ENCODE assay signal across 19 cellular contexts in the genomic region with DNA sequence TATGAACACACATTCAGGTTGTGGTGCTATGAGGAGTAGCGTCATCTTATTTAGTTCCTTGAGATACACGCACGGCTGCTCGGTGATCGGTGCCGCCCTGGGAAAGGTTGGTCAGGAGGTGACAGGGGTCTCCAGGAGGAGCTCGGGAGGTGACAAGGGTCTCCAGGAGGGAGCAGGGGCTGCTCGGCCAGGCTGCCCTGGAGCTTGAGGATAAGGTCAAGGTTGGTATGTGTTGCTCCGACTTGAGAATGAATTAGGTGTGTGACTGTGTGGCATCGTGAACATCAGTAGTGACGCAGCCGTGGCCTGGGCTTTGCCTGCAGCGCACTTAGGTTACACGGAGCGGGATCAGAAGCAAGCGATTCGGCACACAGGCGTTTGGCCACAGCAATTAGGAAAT. TPM values are rescaled to one million over a fixed set of nuclear protein-coding genes. Genes with fewer than 3 reads are reported as not detected.
DNase-seq lines count a peak whose midpoint lies in the region; ATAC-seq and TF ChIP-seq lines count a peak whose summit lies in the region.
"Had no signal": no experiment of that assay in that cellular context is flagged by ENCODE, and none has a peak within 500 bp of the region (broad histone marks: within the 10 kb centered on the region; RNA-seq: fewer than 3 reads in every experiment).

No MANE protein-coding gene starts in this region.

- H2AFZ ChIP-seq in HCT116 (ENCODE audit: low read depth, low read length, poor library complexity, severe bottlenecking) = no peak overlapping the region

- ATAC-seq in HCT116 = no peak
- ATAC-seq in activated naive CD8-positive, alpha-beta T cell treated with anti-CD3 and anti-CD28 coated beads, Interleukin-2, amount 50 U/mL, for 24 hours = no peak
- ATAC-seq: activated CD4-positive, CD25-positive, alpha-beta regulatory T cell treated with anti-CD3 and anti-CD28 coated beads, Interleukin-2, amount 50 U/mL, for 24 hours; upper lobe of right lung had no signal

- TF ChIP-seq EP300 in transverse colon (IDR thresholded peaks at IDR 0.05; ENCODE audit: low read depth) = no peak

- H3K27me3 Mint-ChIP-seq in activated naive CD8-positive, alpha-beta T cell = no peaks in the 10 kb centered on the region
- H3K27me3 Mint-ChIP-seq in activated naive CD8-positive, alpha-beta T cell treated with anti-CD3 and anti-CD28 coated beads for 36 hours = no peaks in the 10 kb centered on the region
- peaks cover 2% of the 10 kb centered on the region for H3K27me3 Mint-ChIP-seq in activated naive CD8-positive, alpha-beta T cell treated with anti-CD3 and anti-CD28 coated beads, Interleukin-2, amount 50 U/mL, for 24 hours

- no peaks in the 10 kb centered on the region for H3K9me2 ChIP-seq in HCT116 (ENCODE audit: insufficient read depth)

- H3K79me2 ChIP-seq in HCT116 (ENCODE audit: insufficient read depth, low read length) = no peaks in the 10 kb centered on the region

- no peak overlapping the region for H3K4me2 ChIP-seq in HCT116 (ENCODE audit: low read length)

- RAD21 ChIA-PET in HCT116 (lab: Charles Lee; ENCODE audit: low non-redundant PET in 1 of 2, low total read pairs in 2 of 2, uncharacterized antibody in 2 of 2, unreplicated experiment in 2 of 2) = no interaction called here

- TF ChIP-seq POLR2A in HCT116 (IDR thresholded peaks at IDR 0.05; ENCODE audit: borderline replicate concordance, extremely low read depth, insufficient read depth, insufficient read length) (no peak), transverse colon (IDR thresholded peaks at IDR 0.05) (no peak)

- H3K36me3 ChIP-seq in HCT116 (ENCODE audit: control insufficient read depth in 1 of 2, insufficient read depth in 2 of 2, low read length in 2 of 2) (no peaks in the 10 kb centered on the region), transverse colon (peaks cover 0 to 2% (median 1%) of the 10 kb centered on the region in 4 donors)

- H3K27ac Mint-ChIP-seq in activated naive CD8-positive, alpha-beta T cell = peak overlapping the region; percentile 72
- no peak overlapping the region for H3K27ac Mint-ChIP-seq in activated naive CD8-positive, alpha-beta T cell treated with anti-CD3 and anti-CD28 coated beads for 36 hours
- peak overlapping the region; percentile 20 for H3K27ac Mint-ChIP-seq in activated naive CD8-positive, alpha-beta T cell treated with anti-CD3 and anti-CD28 coated beads, Interleukin-2, amount 50 U/mL, for 24 hours
- H3K27ac Mint-ChIP-seq: dendritic cell treated with granulocyte-macrophage colony-stimulating factor and Interleukin-4, amounts not matched to agents 40 ng/mL and 50 ng/mL, for 4 days had no signal

- H3K4me3 ChIP-seq in HCT116 (replicated peaks in 1 of 2; ENCODE audit: low read depth in 1 of 2, low read length in 2 of 2) = no peak overlapping the region
- H3K4me3 ChIP-seq in transverse colon = no peak overlapping the region
- H3K4me3 ChIP-seq: adrenal gland, heart right ventricle, upper lobe of right lung had no signal

- BruUV-seq in HCT116 (replicated peaks; lab: Mats Ljungman, UMichigan) = TSS peak; percentile 59

- in situ Hi-C loops in transverse colon (cut with MboI; ENCODE audit: low pct_ligation_motif_present in 1 of 4, low pct_unique_long_range_greater_than_20kb in 1 of 4, low sequenced_read_pairs in 3 of 4) = no loop called here

- no peak for DNase-seq in activated naive CD8-positive, alpha-beta T cell treated with anti-CD3 and anti-CD28 coated beads for 36 hours
- DNase-seq in HCT116 (ENCODE audit: low read depth, low spot score) = no peak
- DNase-seq in activated naive CD8-positive, alpha-beta T cell treated with anti-CD3 and anti-CD28 coated beads, Interleukin-2, amount 50 U/mL, for 24 hours = no peak
- DNase-seq in posterior vena cava (ENCODE audit: low spot score) = peak; percentile 71
- no peak for DNase-seq in H4 (ENCODE audit: low spot score)
- no peak for DNase-seq in transverse colon
- DNase-seq in retina = no peak
- DNase-seq: adrenal gland; EL; heart right ventricle; NCI-H1105 treated with DMSO at 0.1 percent for 48 hours; NCI-H2081 treated with DMSO at 0.1 percent for 48 hours; stimulated activated CD4-positive, alpha-beta T cell treated with anti-CD3 and anti-CD28 coated beads, Interleukin-4, amount 100 ng/mL, for 1 hour; T1000 had no signal

- intact Hi-C loops in HCT116 (cut with micrococcal nuclease) = no loop called here
- intact Hi-C loops in posterior vena cava (cut with DNase I) = no loop called here
- intact Hi-C loops in transverse colon (cut with DNase I; ENCODE audit: low total_unique reads) = no loop called here

- 93 to 96% methylated on average over 3 to 18 of the region's 18 CpGs for WGBS in transverse colon (ENCODE audit: low coverage in 1 of 2), 2 donors

- H3K4me1 ChIP-seq in HCT116 (ENCODE audit: control insufficient read depth in 1 of 2, insufficient read depth in 2 of 2, low read length in 2 of 2) (no peaks in the 10 kb centered on the region), transverse colon (no peaks in the 10 kb centered on the region)
- H3K4me1 ChIP-seq: adrenal gland had no signal

- no peaks in the 10 kb centered on the region for H3K9me3 Mint-ChIP-seq in activated naive CD8-positive, alpha-beta T cell (ENCODE audit: low read depth)
- no peaks in the 10 kb centered on the region for H3K9me3 Mint-ChIP-seq in activated naive CD8-positive, alpha-beta T cell treated with anti-CD3 and anti-CD28 coated beads for 36 hours
- H3K9me3 Mint-ChIP-seq in activated naive CD8-positive, alpha-beta T cell treated with anti-CD3 and anti-CD28 coated beads, Interleukin-2, amount 50 U/mL, for 24 hours = no peaks in the 10 kb centered on the region

- H3K9me3 ChIP-seq in HCT116 (ENCODE audit: control insufficient read depth in 1 of 2, insufficient read depth in 1 of 2, low read depth in 1 of 2, low read length in 2 of 2) (no peaks in the 10 kb centered on the region), transverse colon (no peaks in the 10 kb centered on the region)
- H3K9me3 ChIP-seq: adrenal gland, neutrophil, upper lobe of right lung had no signal

- CTCF ChIA-PET in HCT116 (lab: Charles Lee) = no interaction called here

- TF ChIP-seq RAD21 in HCT116 (IDR thresholded peaks at IDR 0.05; ENCODE audit: low read depth) = no peak

- H3K27ac ChIP-seq in HCT116 (ENCODE audit: low read depth, low read length) (no peak overlapping the region), transverse colon (no peak overlapping the region)
- H3K27ac ChIP-seq: adrenal gland, heart right ventricle, neutrophil had no signal

- TF ChIP-seq CTCF in HCT116 (IDR thresholded peaks at IDR 0.05 in 2 of 3, conservative IDR thresholded peaks at IDR 0.05 in 1 of 3; ENCODE audit: borderline replicate concordance in 1 of 3, insufficient read depth in 1 of 3, low read depth in 2 of 3, low read length in 2 of 3) = no peak
- no peak for TF ChIP-seq CTCF in transverse colon (IDR thresholded peaks at IDR 0.05)

- H3K4me3 Mint-ChIP-seq in activated naive CD8-positive, alpha-beta T cell = peak overlapping the region; percentile 7
- H3K4me3 Mint-ChIP-seq in activated naive CD8-positive, alpha-beta T cell treated with anti-CD3 and anti-CD28 coated beads for 36 hours = no peak overlapping the region
- no peak overlapping the region for H3K4me3 Mint-ChIP-seq in activated naive CD8-positive, alpha-beta T cell treated with anti-CD3 and anti-CD28 coated beads, Interleukin-2, amount 50 U/mL, for 24 hours
- H3K4me3 Mint-ChIP-seq: dendritic cell treated with granulocyte-macrophage colony-stimulating factor and Interleukin-4, amounts not matched to agents 40 ng/mL and 50 ng/mL, for 4 days had no signal

- no peaks in the 10 kb centered on the region for H4K20me1 ChIP-seq in HCT116 (ENCODE audit: insufficient read depth)

- H3K36me3 Mint-ChIP-seq in activated naive CD8-positive, alpha-beta T cell = peaks cover 6% of the 10 kb centered on the region
- H3K36me3 Mint-ChIP-seq in activated naive CD8-positive, alpha-beta T cell treated with anti-CD3 and anti-CD28 coated beads for 36 hours = peaks cover under 1% of the 10 kb centered on the region
- peaks cover under 1% of the 10 kb centered on the region for H3K36me3 Mint-ChIP-seq in activated naive CD8-positive, alpha-beta T cell treated with anti-CD3 and anti-CD28 coated beads, Interleukin-2, amount 50 U/mL, for 24 hours (ENCODE audit: low read depth)

- POLR2A ChIA-PET in HCT116 (lab: Charles Lee) = no interaction called here

- no peak overlapping the region for H3K9ac ChIP-seq in HCT116 (ENCODE audit: low read length)

- H3K27me3 ChIP-seq in HCT116 (ENCODE audit: insufficient read depth, low read length) (no peaks in the 10 kb centered on the region), transverse colon (no peaks in the 10 kb centered on the region)
- H3K27me3 ChIP-seq: adrenal gland, heart right ventricle, neutrophil, upper lobe of right lung had no signal

- peaks cover 42% of the 10 kb centered on the region for H3K4me1 Mint-ChIP-seq in activated naive CD8-positive, alpha-beta T cell (ENCODE audit: low read depth)
- H3K4me1 Mint-ChIP-seq in activated naive CD8-positive, alpha-beta T cell treated with anti-CD3 and anti-CD28 coated beads for 36 hours = peaks cover 41% of the 10 kb centered on the region
- H3K4me1 Mint-ChIP-seq in activated naive CD8-positive, alpha-beta T cell treated with anti-CD3 and anti-CD28 coated beads, Interleukin-2, amount 50 U/mL, for 24 hours = peaks cover 42% of the 10 kb centered on the region

TF ChIP-seq in HCT116, 20 proteins besides CTCF, POLR2A, EP300 and RAD21 (continues in another document):
- TF ChIP-seq YY1 (IDR thresholded peaks at IDR 0.05; ENCODE audit: extremely low read depth, insufficient replicate concordance, low read depth, low read length) (no peak), SRF (IDR thresholded peaks at IDR 0.05; ENCODE audit: low read depth) (no peak), SP1 (IDR thresholded peaks at IDR 0.05; ENCODE audit: low read depth) (no peak), JUND (IDR thresholded peaks at IDR 0.05) (no peak), TCF7L2 (IDR thresholded peaks at IDR 0.05; ENCODE audit: borderline replicate concordance, extremely low read depth, insufficient read depth, insufficient read length) (no peak)
- TF ChIP-seq, protein P1, sequence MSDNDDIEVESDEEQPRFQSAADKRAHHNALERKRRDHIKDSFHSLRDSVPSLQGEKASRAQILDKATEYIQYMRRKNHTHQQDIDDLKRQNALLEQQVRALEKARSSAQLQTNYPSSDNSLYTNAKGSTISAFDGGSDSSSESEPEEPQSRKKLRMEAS (IDR thresholded peaks at IDR 0.05) = no peak

RNA-seq across cellular contexts. Expression of gene CCDC92, which starts 36.2 kb away (rescaled TPM):
- 1 to 10 TPM; 4.8 to 5.0 TPM for total RNA-seq in activated naive CD8-positive, alpha-beta T cell treated with anti-CD3 and anti-CD28 coated beads for 36 hours
- total RNA-seq in HCT116 (2021; ENCODE audit: unreplicated experiment) (9.7 TPM), posterior vena cava (10 to 100 TPM; 37.4 to 52.3 TPM), transverse colon (10 to 100 TPM; 14.8 to 48.8 (median 21.1) TPM)
- polyA plus RNA-seq in HCT116 (2012) = 7.9 and 9.0 TPM in 2 replicates
- 8.3 and 10.2 TPM in 2 replicates for total RNA-seq in H4 (2014; rRNA removed; shearing (Covaris generic))

RNA-seq across cellular contexts. Expression of gene ZNF664, which starts 36.5 kb away (rescaled TPM):
- total RNA-seq in activated naive CD8-positive, alpha-beta T cell treated with anti-CD3 and anti-CD28 coated beads for 36 hours = 10 to 100 TPM; 54.4 to 56.8 TPM
- total RNA-seq in HCT116 (2021; ENCODE audit: unreplicated experiment) (124 TPM), posterior vena cava (10 to 100 TPM; 55.1 to 56.4 TPM), transverse colon (100 to 1,000 TPM in 2 of 4 donors, 10 to 100 TPM in 2; 84.4 to 144 (median 103) TPM)
- polyA plus RNA-seq in HCT116 (2012) = 44.8 and 48.7 TPM in 2 replicates
- 41.6 and 48.6 TPM in 2 replicates for total RNA-seq in H4 (2014; rRNA removed; shearing (Covaris generic))
